ENCODE assay signal across 9 cellular contexts in the genomic region with DNA sequence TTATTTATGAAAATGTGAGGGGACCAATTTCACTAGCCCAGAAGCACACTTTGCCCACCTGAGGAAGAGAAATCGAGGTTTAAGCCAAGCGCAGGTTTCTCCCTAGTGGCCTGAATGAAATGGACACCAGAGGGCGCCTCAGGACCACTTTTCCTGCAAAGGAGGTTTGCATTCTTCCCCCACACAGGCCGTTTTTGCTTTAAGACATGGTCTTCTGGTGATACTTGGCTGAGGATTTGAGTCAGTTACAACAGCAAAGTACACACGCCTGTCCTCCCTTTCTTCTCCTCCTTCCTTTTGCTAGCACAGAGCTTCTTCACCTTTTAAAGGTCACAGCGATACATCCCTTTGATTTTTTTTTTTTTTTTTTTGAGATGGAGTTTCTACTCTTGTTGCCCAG. TPM values are rescaled to one million over a fixed set of nuclear protein-coding genes. Genes with fewer than 3 reads are reported as not detected.
DNase-seq lines count a peak whose midpoint lies in the region; ATAC-seq and TF ChIP-seq lines count a peak whose summit lies in the region.
"Had no signal": no experiment of that assay in that cellular context is flagged by ENCODE, and none has a peak within 500 bp of the region (broad histone marks: within the 10 kb centered on the region; RNA-seq: fewer than 3 reads in every experiment).

No MANE protein-coding gene starts in this region.

- H3K4me2 ChIP-seq in parathyroid adenoma (ENCODE audit: low read length): no peak overlapping the region

- no peaks in the 10 kb centered on the region for H3K79me2 ChIP-seq in parathyroid adenoma

- intact Hi-C loops in transverse colon (cut with DNase I; ENCODE audit: low total_unique reads): loop anchor here (5.0 to 10.0 kb wide), 2 partner anchors 234 to 577 kb away; no protein-coding TSS in a partner anchor

- H3K36me3 ChIP-seq in MG63 (peaks cover 13% of the 10 kb centered on the region), parathyroid adenoma (ENCODE audit: control insufficient read depth, insufficient read depth, low read length) (no peaks in the 10 kb centered on the region), transverse colon (peaks cover 0 to 8% (median 2%) of the 10 kb centered on the region in 4 donors)

- TF ChIP-seq POLR2A in transverse colon (IDR thresholded peaks at IDR 0.05): no peak

- H3K9me3 ChIP-seq in MG63 (no peaks in the 10 kb centered on the region), parathyroid adenoma (ENCODE audit: control insufficient read depth, low read length) (no peaks in the 10 kb centered on the region), transverse colon (no peaks in the 10 kb centered on the region)

- DNase-seq in Daoy (ENCODE audit: low read depth): peak; percentile 75
- peak; percentile 55 for DNase-seq in MG63
- DNase-seq in SK-MEL-5 (ENCODE audit: low read depth, low spot score): peak; percentile 81
- peak; percentile 51 to 75 (median 70) for DNase-seq in activated naive CD4-positive, alpha-beta T cell (lab: John Stamatoyannopoulos, UW)
- DNase-seq in globus pallidus (ENCODE audit: low spot score): peak; percentile 58
- peak; percentile 86 for DNase-seq in transverse colon

- peak; percentile 78 for TF ChIP-seq CTCF in parathyroid adenoma (IDR thresholded peaks at IDR 0.05)
- peak; percentile 85 to 91 (median 89) for TF ChIP-seq CTCF in transverse colon (IDR thresholded peaks at IDR 0.05)

- no peak overlapping the region for H3K27ac ChIP-seq in parathyroid adenoma
- no peak overlapping the region for H3K27ac ChIP-seq in transverse colon
- H3K27ac ChIP-seq: epithelial cell of prostate had no signal

- in situ Hi-C loops in SK-MEL-5 (cut with HindIII; ENCODE audit: low pct_unique_long_range_greater_than_20kb, low sequenced_read_pairs) (no loop called here), transverse colon (cut with MboI; ENCODE audit: low pct_ligation_motif_present in 1 of 4, low pct_unique_long_range_greater_than_20kb in 1 of 4, low sequenced_read_pairs in 3 of 4) (loop anchor here (5.0 to 25.0 kb wide), 4 partner anchors 234 to 577 kb away; no protein-coding TSS in a partner anchor)

- H2AFZ ChIP-seq in parathyroid adenoma: no peak overlapping the region

- H3K4me1 ChIP-seq in parathyroid adenoma: peaks cover 23% of the 10 kb centered on the region
- peaks cover 0 to 8% (median 0%) of the 10 kb centered on the region in 4 donors for H3K4me1 ChIP-seq in transverse colon

- no peak for TF ChIP-seq EP300 in transverse colon (IDR thresholded peaks at IDR 0.05; ENCODE audit: low read depth)

- no peak for ATAC-seq in GM18873 (IDR thresholded peaks at IDR 0.05; ENCODE audit: low FRiP score, unreplicated experiment)

- H3K27me3 ChIP-seq in MG63: no peaks in the 10 kb centered on the region
- H3K27me3 ChIP-seq in parathyroid adenoma (ENCODE audit: control insufficient read depth, insufficient read depth, low read length): no peaks in the 10 kb centered on the region
- no peaks in the 10 kb centered on the region for H3K27me3 ChIP-seq in transverse colon

- H3K4me3 ChIP-seq in MG63: no peak overlapping the region
- H3K4me3 ChIP-seq in parathyroid adenoma (ENCODE audit: low read depth, low read length): no peak overlapping the region
- no peak overlapping the region for H3K4me3 ChIP-seq in transverse colon

- 0 to 14% methylated on average over 3 to 6 of the region's 6 CpGs for WGBS in transverse colon (ENCODE audit: low coverage in 1 of 2), 2 donors

- H3K9ac ChIP-seq in parathyroid adenoma: no peak overlapping the region

RNA-seq across cellular contexts. Expression of a gene that starts 5.4 kb away (rescaled TPM):
- not detected in 2 replicates for total RNA-seq in Daoy (2014; rRNA removed; shearing (Covaris generic))
- total RNA-seq in MG63 (2014; rRNA removed; shearing (Covaris generic); ENCODE audit: low replicate concordance): not detected in 2 replicates
- not detected in 2 replicates for total RNA-seq in SK-MEL-5 (2014; rRNA removed; shearing (Covaris generic))
- polyA plus RNA-seq in SK-MEL-5 (2015; cell fraction: cytosol; rRNA removed): not detected in 2 replicates
- polyA plus RNA-seq in SK-MEL-5 (2015; cell fraction: nucleus; rRNA removed): not detected in 2 replicates
- not detected for total RNA-seq in transverse colon

RNA-seq across cellular contexts. Expression of a gene that starts 35.9 kb away (rescaled TPM):
- total RNA-seq in Daoy (2014; rRNA removed; shearing (Covaris generic)): 4.7 and 5.0 TPM in 2 replicates
- total RNA-seq in MG63 (2014; rRNA removed; shearing (Covaris generic); ENCODE audit: low replicate concordance): 3.5 and 4.1 TPM in 2 replicates
- 3.5 and 11.0 TPM in 2 replicates for total RNA-seq in SK-MEL-5 (2014; rRNA removed; shearing (Covaris generic))
- 3.5 and 5.6 TPM in 2 replicates for polyA plus RNA-seq in SK-MEL-5 (2015; cell fraction: cytosol; rRNA removed)
- polyA plus RNA-seq in SK-MEL-5 (2015; cell fraction: nucleus; rRNA removed): 19.9 and 23.0 TPM in 2 replicates
- total RNA-seq in transverse colon: 10 to 100 TPM in 2 of 4 donors, 1 to 10 TPM in 2; 5.9 to 10.8 (median 9.9) TPM
